ENCODE assay signal across 28 cellular contexts in genomic region chr15:35067501-35068347, GRCh38. TPM values are rescaled to one million over a fixed set of nuclear protein-coding genes. Genes with fewer than 3 reads are reported as not detected.
A peak's percentile ranks its signal among the peaks of the same experiment; 100 is the strongest.
DNase-seq lines count a peak whose midpoint lies in the region; ATAC-seq, FAIRE-seq and TF ChIP-seq lines count a peak whose summit lies in the region.
"Had no signal": no experiment of that assay in that cellular context is flagged by ENCODE, and none has a peak within 500 bp of the region (broad histone marks: within the 10 kb centered on the region; RNA-seq: fewer than 3 reads in every experiment).

No MANE protein-coding gene starts in this region.

- no peak overlapping the region for H3K4me3 ChIP-seq in fibroblast of mammary gland (ENCODE audit: control insufficient read depth, low read depth, low read length)
- no peak overlapping the region for H3K4me3 ChIP-seq in neuronal stem cell (ENCODE audit: low read length in 2 of 2)
- no peak overlapping the region for H3K4me3 ChIP-seq in mucosa of descending colon
- H3K4me3 ChIP-seq: body of pancreas, thoracic aorta had no signal

- H3K18ac ChIP-seq in neuronal stem cell (ENCODE audit: low read length): no peak overlapping the region

- no peak overlapping the region for H3K4me2 ChIP-seq in neuronal stem cell (ENCODE audit: insufficient read depth, low read length, poor library complexity, severe bottlenecking)

- intact Hi-C loops in mucosa of descending colon (cut with DNase I, micrococcal nuclease): no loop called here

- H2BK120ac ChIP-seq in neuronal stem cell (ENCODE audit: low read depth, low read length): no peak overlapping the region

- H2AFZ ChIP-seq in neuronal stem cell (ENCODE audit: low read length): peak overlapping the region; percentile 28

- H2BK15ac ChIP-seq in neuronal stem cell (ENCODE audit: low read length): no peak overlapping the region

- no peak overlapping the region for H4K91ac ChIP-seq in neuronal stem cell (ENCODE audit: low read depth, low read length, poor library complexity)

- ATAC-seq in mucosa of descending colon (no peak), HG02852 (IDR thresholded peaks at IDR 0.05; ENCODE audit: unreplicated experiment) (no peak)
- ATAC-seq: activated T-helper 17 cell treated with anti-CD3 and anti-CD28 coated beads, Interleukin-2, amount 50 U/mL, for 72 hours; body of pancreas; naive thymus-derived CD8-positive, alpha-beta T cell; sciatic nerve; stimulated activated naive B cell treated with anti-CD40 and anti-IgM and Interleukin-4, amounts not matched to agents 10 μg/mL and 1 μg/mL and 100 μg/mL, for 72 hours had no signal

- FAIRE-seq in G401.6 (lab: Jason Lieb, UNC) (peak; percentile 41), TTC549 (lab: Jason Lieb, UNC) (peak; percentile 91)
- FAIRE-seq: D721Med, endothelial cell of umbilical vein, frontal cortex, GM12891 had no signal

- peaks cover 0 to 3% (median 0%) of the 10 kb centered on the region in 3 donors for H3K27me3 Mint-ChIP-seq in immature natural killer cell (ENCODE audit: low read depth in 3 of 3)
- H3K27me3 Mint-ChIP-seq: activated CD4-positive, alpha-beta T cell treated with anti-CD3 and anti-CD28 coated beads, Interleukin-2, amount 10 ng/mL, durations not matched to agents 24 days and 14 days; memory B cell; stimulated activated naive B cell treated with anti-CD40 and anti-IgM and Interleukin-4, amounts not matched to agents 10 μg/mL and 1 μg/mL and 100 μg/mL, for 72 hours had no signal

- H3K27me3 ChIP-seq in neuronal stem cell (ENCODE audit: control insufficient read depth in 3 of 3, insufficient read depth in 3 of 3, low read depth in 1 of 3, low read length in 3 of 3): no peaks in the 10 kb centered on the region
- H3K27me3 ChIP-seq: body of pancreas had no signal

- TF ChIP-seq CTCF in fibroblast of mammary gland (conservative IDR thresholded peaks at IDR 0.05; ENCODE audit: control insufficient read depth, insufficient read depth, low read depth, low read length) (no peak), mucosa of descending colon (IDR thresholded peaks at IDR 0.05) (no peak)

- H3K4me1 ChIP-seq in neuronal stem cell (ENCODE audit: control insufficient read depth in 2 of 2, insufficient read depth in 1 of 2, low read depth in 1 of 2, low read length in 2 of 2) (peaks cover 0 to 3% of the 10 kb centered on the region in 2 donors), mucosa of descending colon (ENCODE audit: low read depth) (no peaks in the 10 kb centered on the region)
- H3K4me1 ChIP-seq: body of pancreas had no signal

- H3K36me3 ChIP-seq in neuronal stem cell (replicated peaks in 1 of 2; ENCODE audit: control insufficient read depth in 2 of 2, insufficient read depth in 2 of 2, low read length in 2 of 2) (no peaks in the 10 kb centered on the region), mucosa of descending colon (ENCODE audit: low read depth) (no peaks in the 10 kb centered on the region)
- H3K36me3 ChIP-seq: thoracic aorta had no signal

- no peaks in the 10 kb centered on the region for H3K79me1 ChIP-seq in neuronal stem cell (ENCODE audit: low read depth, low read length)

- no peak overlapping the region for H3K14ac ChIP-seq in neuronal stem cell (ENCODE audit: low read length)

- no peaks in the 10 kb centered on the region for H3K36me3 Mint-ChIP-seq in immature natural killer cell
- H3K36me3 Mint-ChIP-seq: activated naive CD8-positive, alpha-beta T cell treated with anti-CD3 and anti-CD28 coated beads for 36 hours; memory B cell; naive thymus-derived CD8-positive, alpha-beta T cell; stimulated activated naive B cell treated with anti-CD40 and anti-IgM and Interleukin-4, amounts not matched to agents 10 μg/mL and 1 μg/mL and 100 μg/mL, for 72 hours had no signal

- no peak overlapping the region for H2AK5ac ChIP-seq in neuronal stem cell (ENCODE audit: low read depth, low read length)

- no peak overlapping the region for H2BK12ac ChIP-seq in neuronal stem cell (ENCODE audit: low read length)

- no peak overlapping the region for H3K27ac Mint-ChIP-seq in immature natural killer cell
- H3K27ac Mint-ChIP-seq: activated CD4-positive, alpha-beta T cell treated with anti-CD3 and anti-CD28 coated beads, Interleukin-2, amount 10 ng/mL, durations not matched to agents 24 days and 14 days; activated naive CD8-positive, alpha-beta T cell treated with anti-CD3 and anti-CD28 coated beads for 36 hours; activated T-helper 17 cell treated with anti-CD3 and anti-CD28 coated beads, Interleukin-2, amount 50 U/mL, for 72 hours; memory B cell; naive thymus-derived CD8-positive, alpha-beta T cell; stimulated activated naive B cell treated with anti-CD40 and anti-IgM and Interleukin-4, amounts not matched to agents 10 μg/mL and 1 μg/mL and 100 μg/mL, for 72 hours had no signal

- DNase-seq in fibroblast of mammary gland (ENCODE audit: low read depth): peak; percentile 7
- no peak for DNase-seq in neuronal stem cell (ENCODE audit: low spot score)
- DNase-seq in mucosa of descending colon: no peak
- DNase-seq in immature natural killer cell: no peak
- no peak for DNase-seq in NCI-H1105 (lab: John Stamatoyannopoulos, UW)
- DNase-seq: ACHN; activated CD4-positive, alpha-beta T cell treated with anti-CD3 and anti-CD28 coated beads, Interleukin-2, amount 10 ng/mL, durations not matched to agents 24 days and 14 days; activated naive CD8-positive, alpha-beta T cell treated with anti-CD3 and anti-CD28 coated beads for 36 hours; body of pancreas; cortex of kidney; GDM1; H9; naive thymus-derived CD8-positive, alpha-beta T cell; NCI-H1436; NCI-H69; Right ventricle myocardium superior; stimulated activated naive B cell treated with anti-CD40 and anti-IgM and Interleukin-4, amounts not matched to agents 10 μg/mL and 1 μg/mL and 100 μg/mL, for 72 hours had no signal

- no peak overlapping the region for H3K27ac ChIP-seq in neuronal stem cell (replicated peaks; ENCODE audit: low read length)
- H3K27ac ChIP-seq: body of pancreas, thoracic aorta had no signal

- H3K4me3 Mint-ChIP-seq in immature natural killer cell: no peak overlapping the region
- H3K4me3 Mint-ChIP-seq: activated CD4-positive, alpha-beta T cell treated with anti-CD3 and anti-CD28 coated beads, Interleukin-2, amount 10 ng/mL, durations not matched to agents 24 days and 14 days; activated naive CD8-positive, alpha-beta T cell treated with anti-CD3 and anti-CD28 coated beads for 36 hours; activated T-helper 17 cell treated with anti-CD3 and anti-CD28 coated beads, Interleukin-2, amount 50 U/mL, for 72 hours; H9; memory B cell; naive thymus-derived CD8-positive, alpha-beta T cell; stimulated activated naive B cell treated with anti-CD40 and anti-IgM and Interleukin-4, amounts not matched to agents 10 μg/mL and 1 μg/mL and 100 μg/mL, for 72 hours had no signal

- H3K4me1 Mint-ChIP-seq in immature natural killer cell: no peaks in the 10 kb centered on the region
- H3K4me1 Mint-ChIP-seq: activated CD4-positive, alpha-beta T cell treated with anti-CD3 and anti-CD28 coated beads, Interleukin-2, amount 10 ng/mL, durations not matched to agents 24 days and 14 days; activated naive CD8-positive, alpha-beta T cell treated with anti-CD3 and anti-CD28 coated beads for 36 hours; activated T-helper 17 cell treated with anti-CD3 and anti-CD28 coated beads, Interleukin-2, amount 50 U/mL, for 72 hours; naive thymus-derived CD8-positive, alpha-beta T cell had no signal

- H3K9ac ChIP-seq in neuronal stem cell (ENCODE audit: low read depth, low read length, poor library complexity): no peak overlapping the region

- no peak overlapping the region for H3K4ac ChIP-seq in neuronal stem cell (ENCODE audit: low read length)

- H4K8ac ChIP-seq in neuronal stem cell (ENCODE audit: low read depth, low read length): no peak overlapping the region

- no peak overlapping the region for H3K23ac ChIP-seq in neuronal stem cell (ENCODE audit: low read depth, low read length, poor library complexity)

- peaks cover 0 to 2% (median 0%) of the 10 kb centered on the region in 6 donors for H3K9me3 Mint-ChIP-seq in immature natural killer cell
- H3K9me3 Mint-ChIP-seq: activated CD4-positive, alpha-beta T cell treated with anti-CD3 and anti-CD28 coated beads, Interleukin-2, amount 10 ng/mL, durations not matched to agents 24 days and 14 days; activated naive CD8-positive, alpha-beta T cell treated with anti-CD3 and anti-CD28 coated beads for 36 hours; activated T-helper 17 cell treated with anti-CD3 and anti-CD28 coated beads, Interleukin-2, amount 50 U/mL, for 72 hours; H9; memory B cell; naive thymus-derived CD8-positive, alpha-beta T cell had no signal

- H3K9me3 ChIP-seq in neuronal stem cell (replicated peaks in 1 of 2; ENCODE audit: control insufficient read depth in 2 of 2, insufficient read depth in 1 of 2, low read depth in 1 of 2, low read length in 2 of 2): no peaks in the 10 kb centered on the region
- no peaks in the 10 kb centered on the region for H3K9me3 ChIP-seq in mucosa of descending colon
- H3K9me3 ChIP-seq: body of pancreas, thoracic aorta had no signal

- WGBS in neuronal stem cell (ENCODE audit: extremely low coverage in 2 of 2, insufficient read length in 2 of 2, insufficient replicate concordance in 1 of 2), 2 donors: no CpG with 5 or more reads among the region's 10 CpGs

- no peak overlapping the region for H2BK5ac ChIP-seq in neuronal stem cell (ENCODE audit: low read length)

RNA-seq across cellular contexts. Expression of gene NANOGP8, which starts 17.4 kb away (rescaled TPM):
- not detected for polyA plus RNA-seq in neuronal stem cell (2013, experiment 1 of 2)
- 0.07 TPM for polyA plus RNA-seq in neuronal stem cell (2013, experiment 2 of 2)
- 1 to 10 TPM in 2 of 3 donors, not detected in 1; 1.1 to 1.8 TPM for total RNA-seq in mucosa of descending colon
- polyA plus RNA-seq in immature natural killer cell: not detected
- total RNA-seq: activated CD4-positive, alpha-beta T cell treated with anti-CD3 and anti-CD28 coated beads, Interleukin-2, amount 10 ng/mL, durations not matched to agents 24 days and 14 days; activated naive CD8-positive, alpha-beta T cell treated with anti-CD3 and anti-CD28 coated beads for 36 hours; activated T-helper 17 cell treated with anti-CD3 and anti-CD28 coated beads, Interleukin-2, amount 50 U/mL, for 72 hours; endothelial cell of umbilical vein; frontal cortex; naive thymus-derived CD8-positive, alpha-beta T cell; Right ventricle myocardium superior had no signal
- polyA plus RNA-seq: endothelial cell of umbilical vein had no signal
